In genomic region chr9:131641618-131642495, GRCh38 we compare ENCODE assay signal across 9 cellular contexts.
DNase-seq lines count a peak whose midpoint lies in the region; ATAC-seq and TF ChIP-seq lines count a peak whose summit lies in the region.
"Had no signal": no experiment of that assay in that cellular context is flagged by ENCODE, and none has a peak within 500 bp of the region (broad histone marks: within the 10 kb centered on the region; RNA-seq: fewer than 3 reads in every experiment).

No MANE protein-coding gene starts in this region.

- H3K4me3 ChIP-seq in vagina, result peak overlapping the region in 1 of 2 donors; percentile 10

- no peak overlapping the region for H3K4me3 Mint-ChIP-seq in mesothelial cell of epicardium

- intact Hi-C loops in Right ventricle myocardium inferior (cut with DNase I), result no loop called here
- intact Hi-C loops in cardiac septum (cut with DNase I), result no loop called here
- intact Hi-C loops in vagina (cut with DNase I), result no loop called here

- H3K27ac ChIP-seq in caudate nucleus (ENCODE audit: low read depth, low read length), result peak overlapping the region; percentile 61
- peak overlapping the region; percentile 89 for H3K27ac ChIP-seq in vagina

- TF ChIP-seq CTCF in mesothelial cell of epicardium (IDR thresholded peaks at IDR 0.05; ENCODE audit: unreplicated experiment) (no peak), vagina (IDR thresholded peaks at IDR 0.05) (no peak)

- DNase-seq in Right ventricle myocardium inferior (ENCODE audit: missing footprints), result no peak
- DNase-seq in cardiac septum (ENCODE audit: low spot score), result no peak
- peak in 10 of 61 donors; percentile 13 to 44 (median 33) for DNase-seq in caudate nucleus (lab: John Stamatoyannopoulos, UW)
- DNase-seq in mesothelial cell of epicardium (ENCODE audit: low spot score in 2 of 2, unreplicated experiment in 2 of 2), result no peak
- DNase-seq in vagina (ENCODE audit: extremely low spot score in 2 of 2), result no peak
- DNase-seq in NCI-H2171 (lab: John Stamatoyannopoulos, UW), result no peak
- DNase-seq: activated T-cell treated with anti-CD3 and anti-CD28 coated beads, Interleukin-2, amount 50 U/mL, for 4 hours had no signal

- H3K4me1 ChIP-seq in vagina, result peaks cover 44% of the 10 kb centered on the region

- no peaks in the 10 kb centered on the region for H3K9me3 ChIP-seq in vagina

- peaks cover 26% of the 10 kb centered on the region for H3K4me1 Mint-ChIP-seq in mesothelial cell of epicardium

- H3K27ac Mint-ChIP-seq in mesothelial cell of epicardium, result peak overlapping the region; percentile 72

- TF ChIP-seq POLR2A in vagina (IDR thresholded peaks at IDR 0.05), result no peak

- ATAC-seq in Right ventricle myocardium inferior, result peak; percentile 64
- no peak for ATAC-seq in HG02678 (IDR thresholded peaks at IDR 0.05; ENCODE audit: unreplicated experiment)
- ATAC-seq in GM21619 (IDR thresholded peaks at IDR 0.05; ENCODE audit: unreplicated experiment), result no peak

- no peaks in the 10 kb centered on the region for H3K27me3 ChIP-seq in vagina

- H3K27me3 Mint-ChIP-seq in mesothelial cell of epicardium (ENCODE audit: low read depth), result no peaks in the 10 kb centered on the region

- no peaks in the 10 kb centered on the region for H3K9me3 Mint-ChIP-seq in mesothelial cell of epicardium
- H3K9me3 Mint-ChIP-seq: activated T-cell treated with anti-CD3 and anti-CD28 coated beads, Interleukin-2, amount 50 U/mL, for 4 hours had no signal

- H3K36me3 ChIP-seq in vagina, result peaks cover 0 to 21% of the 10 kb centered on the region in 2 donors

- peaks cover 9% of the 10 kb centered on the region for H3K36me3 Mint-ChIP-seq in mesothelial cell of epicardium
